8 cellular contexts compared by ENCODE assay signal in the genomic region with DNA sequence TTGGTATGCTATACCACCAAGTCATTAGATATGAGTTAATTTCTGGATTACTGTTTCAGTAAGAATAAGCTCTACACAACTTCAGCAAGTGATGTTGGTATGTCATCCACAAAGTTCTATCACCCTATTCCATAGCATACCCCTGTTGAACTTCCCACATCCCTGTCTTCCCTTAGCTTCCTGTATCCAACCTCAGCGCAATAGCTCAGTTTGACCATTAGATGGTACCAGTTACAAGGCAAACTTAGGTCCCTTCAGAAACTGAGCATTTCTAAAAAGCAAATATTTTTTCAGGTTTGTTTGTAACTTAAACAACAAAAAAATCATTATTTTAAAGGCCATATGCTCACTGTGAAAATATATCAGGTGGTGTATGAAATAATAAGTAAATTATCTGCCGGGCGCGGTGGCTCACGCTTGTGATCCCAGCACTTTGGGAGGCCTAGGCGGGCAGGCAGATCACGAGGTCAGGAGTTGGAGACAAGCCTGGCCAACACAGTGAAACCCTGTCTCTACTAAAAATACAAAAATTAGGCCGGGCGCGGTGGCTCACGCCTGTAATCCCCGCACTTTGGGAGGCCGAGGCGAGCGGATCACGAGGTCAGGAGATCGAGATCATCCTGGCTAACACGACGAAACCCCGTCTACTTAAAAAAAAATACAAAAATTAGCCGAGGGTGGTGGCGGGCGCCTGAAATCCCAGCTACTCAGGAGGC. TPM values are rescaled to one million over a fixed set of nuclear protein-coding genes. Genes with fewer than 3 reads are reported as not detected.
A peak's percentile ranks its signal among the peaks of the same experiment; 100 is the strongest.
DNase-seq lines count a peak whose midpoint lies in the region; ATAC-seq lines count a peak whose summit lies in the region.

No MANE protein-coding gene starts in this region.

- H3K27me3 Mint-ChIP-seq in activated CD4-positive, alpha-beta memory T cell treated with anti-CD3 and anti-CD28 coated beads, Interleukin-2, amount 10 ng/mL, durations not matched to agents 7 days and 5 days = peaks cover 2% of the 10 kb centered on the region

- no peaks in the 10 kb centered on the region; the same call in 1 of the 2 replicates for H3K27me3 ChIP-seq in SJCRH30

- no peaks in the 10 kb centered on the region for H3K36me3 Mint-ChIP-seq in activated CD4-positive, alpha-beta memory T cell treated with anti-CD3 and anti-CD28 coated beads, Interleukin-2, amount 10 ng/mL, durations not matched to agents 7 days and 5 days (ENCODE audit: low read depth)

- CTCF ChIA-PET in activated CD4-positive, alpha-beta memory T cell treated with anti-CD3 and anti-CD28 coated beads, Interleukin-2, amount 10 ng/mL, durations not matched to agents 7 days and 5 days (lab: Charles Lee) = interaction anchor here (0.7 to 0.9 kb wide), 4 partner anchors 15 to 105 kb away, joined by 3 to 7 read pairs (median 4); partner anchors contain the start of gene GABBR1

- H3K9me3 ChIP-seq in SJCRH30 (replicated peaks) = no peaks in the 10 kb centered on the region

- no peak overlapping the region for H3K27ac ChIP-seq in SJCRH30

- no peak overlapping the region for H3K4me3 ChIP-seq in SJCRH30

- H3K4me1 ChIP-seq in SJCRH30 = no peaks in the 10 kb centered on the region

- H3K4me3 Mint-ChIP-seq in activated CD4-positive, alpha-beta memory T cell treated with anti-CD3 and anti-CD28 coated beads, Interleukin-2, amount 10 ng/mL, durations not matched to agents 7 days and 5 days = no peak overlapping the region

- DNase-seq in CD1c-positive myeloid dendritic cell (ENCODE audit: extremely low spot score) (peak; percentile 45), HCEC 1CT (peak; percentile 49), SJCRH30 (peak; percentile 10 to 47), hepatic stellate cell (ENCODE audit: low spot score) (peak; percentile 60)
- DNase-seq in activated effector memory CD4-positive, alpha-beta T cell treated with Interleukin-2 at 50 U/mL for 16 hours = no peak
- no peak for DNase-seq in activated CD4-positive, alpha-beta memory T cell treated with anti-CD3 and anti-CD28 coated beads, Interleukin-2, amount 10 ng/mL, durations not matched to agents 7 days and 5 days

- ATAC-seq in HG03521 (IDR thresholded peaks at IDR 0.05; ENCODE audit: unreplicated experiment) (no peak), HG03095 (IDR thresholded peaks at IDR 0.05; ENCODE audit: unreplicated experiment) (no peak)

- no peaks in the 10 kb centered on the region for H3K9me3 Mint-ChIP-seq in activated CD4-positive, alpha-beta memory T cell treated with anti-CD3 and anti-CD28 coated beads, Interleukin-2, amount 10 ng/mL, durations not matched to agents 7 days and 5 days

- H3K4me1 Mint-ChIP-seq in activated CD4-positive, alpha-beta memory T cell treated with anti-CD3 and anti-CD28 coated beads, Interleukin-2, amount 10 ng/mL, durations not matched to agents 7 days and 5 days = peaks cover 13% of the 10 kb centered on the region

- no peak overlapping the region for H3K27ac Mint-ChIP-seq in activated CD4-positive, alpha-beta memory T cell treated with anti-CD3 and anti-CD28 coated beads, Interleukin-2, amount 10 ng/mL, durations not matched to agents 7 days and 5 days

- POLR2A ChIA-PET in activated CD4-positive, alpha-beta memory T cell treated with anti-CD3 and anti-CD28 coated beads, Interleukin-2, amount 10 ng/mL, durations not matched to agents 7 days and 5 days (lab: Charles Lee) = interaction anchor here (0.9 to 1.0 kb wide), 2 partner anchors 15 to 24 kb away, joined by 3 read pairs; partner anchors contain the start of gene GABBR1

- H3K36me3 ChIP-seq in SJCRH30 = no peaks in the 10 kb centered on the region

RNA-seq across cellular contexts. Expression of gene MOG, which starts 8.8 kb away (rescaled TPM):
- not detected in 2 replicates for total RNA-seq in SJCRH30 (2014; rRNA removed; shearing (Covaris generic))
- total RNA-seq in activated CD4-positive, alpha-beta memory T cell treated with anti-CD3 and anti-CD28 coated beads, Interleukin-2, amount 10 ng/mL, durations not matched to agents 7 days and 5 days = not detected

RNA-seq across cellular contexts. Expression of gene GABBR1, which starts 15.1 kb away (rescaled TPM):
- total RNA-seq in SJCRH30 (2014; rRNA removed; shearing (Covaris generic)) = 5.5 and 12.1 TPM in 2 replicates
- 10 to 100 TPM; 32.8 to 35.0 TPM for total RNA-seq in activated CD4-positive, alpha-beta memory T cell treated with anti-CD3 and anti-CD28 coated beads, Interleukin-2, amount 10 ng/mL, durations not matched to agents 7 days and 5 days

RNA-seq across cellular contexts. Expression of gene ZFP57, which starts 32.9 kb away (rescaled TPM):
- 0.08 TPM in 1 of 2 replicates, not detected in the other for total RNA-seq in SJCRH30 (2014; rRNA removed; shearing (Covaris generic))
- total RNA-seq in activated CD4-positive, alpha-beta memory T cell treated with anti-CD3 and anti-CD28 coated beads, Interleukin-2, amount 10 ng/mL, durations not matched to agents 7 days and 5 days = not detected

Comparison
In these comparisons a context has a peak if more than half of its experiments do, and no peak if none do; other contexts are left out.
1. DNase-seq: peak in CD1c-positive myeloid dendritic cell (single experiment), HCEC 1CT (single experiment), SJCRH30 (2 of 2) and hepatic stellate cell (single experiment); none in activated effector memory CD4-positive, alpha-beta T cell treated with Interleukin-2 at 50 U/mL for 16 hours (single experiment) and activated CD4-positive, alpha-beta memory T cell treated with anti-CD3 and anti-CD28 coated beads, Interleukin-2, amount 10 ng/mL, durations not matched to agents 7 days and 5 days (single experiment).